In the genomic region with DNA sequence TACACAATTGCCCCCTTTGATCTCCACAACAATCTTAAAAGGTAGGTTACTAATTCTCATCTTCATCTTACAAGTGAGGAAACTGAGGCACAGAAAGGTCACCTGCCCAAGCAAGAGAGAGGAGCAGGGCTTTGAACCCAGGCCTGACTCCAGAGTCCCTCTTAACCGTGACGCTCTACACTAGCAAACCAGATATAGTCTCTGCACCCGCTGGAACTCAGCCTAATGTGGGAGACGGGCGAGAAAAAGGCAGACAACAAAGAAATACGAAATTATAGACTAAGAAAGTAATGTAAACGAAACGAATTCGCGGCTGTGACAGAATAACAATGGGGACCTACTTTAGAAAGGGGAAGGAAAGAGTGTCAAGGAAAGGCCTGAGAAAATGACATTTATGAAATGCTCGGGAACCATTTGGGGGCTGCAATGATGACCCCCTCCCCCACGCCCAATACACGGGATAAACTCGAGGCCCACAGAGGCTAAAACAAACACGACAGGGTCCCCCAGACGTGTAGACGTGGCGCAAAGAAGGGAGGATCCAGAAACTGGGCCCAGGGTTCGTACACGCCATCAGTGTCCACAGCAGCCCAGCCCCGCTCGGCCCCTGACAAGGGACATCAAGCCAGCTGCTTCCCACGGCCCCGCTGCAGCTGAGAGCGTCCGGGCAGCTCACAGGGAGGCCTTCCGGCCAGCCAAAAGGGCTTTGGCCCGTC, we compare ENCODE assay signal across 8 cellular contexts. TPM values are rescaled to one million over a fixed set of nuclear protein-coding genes. Genes with fewer than 3 reads are reported as not detected.
A peak's percentile ranks its signal among the peaks of the same experiment; 100 is the strongest.
DNase-seq lines count a peak whose midpoint lies in the region; ATAC-seq and TF ChIP-seq lines count a peak whose summit lies in the region.

No MANE protein-coding gene starts in this region.

- ATAC-seq in GM19324 (IDR thresholded peaks at IDR 0.05; ENCODE audit: low FRiP score, unreplicated experiment) (peak; percentile 31), HG02973 (IDR thresholded peaks at IDR 0.05; ENCODE audit: unreplicated experiment) (no peak), GM21423 (IDR thresholded peaks at IDR 0.05; ENCODE audit: unreplicated experiment) (no peak)

- no peaks in the 10 kb centered on the region for H3K9me3 ChIP-seq in BLaER1 treated with 17β-estradiol and CSF1 and Interleukin-3, amounts not matched to agents 10 nM and 100 nM (replicated peaks in 1 of 11)

- peak overlapping the region; percentile 83 for H3K27ac Mint-ChIP-seq in glutamatergic neuron (ENCODE audit: unreplicated experiment)
- H3K27ac Mint-ChIP-seq in progenitor cell of endocrine pancreas = peak overlapping the region; percentile 94

- TF ChIP-seq CTCF in glutamatergic neuron (IDR thresholded peaks at IDR 0.05; ENCODE audit: partially characterized antibody, unreplicated experiment) (no peak), progenitor cell of endocrine pancreas (IDR thresholded peaks at IDR 0.05; ENCODE audit: unreplicated experiment) (no peak)

- H3K4me1 Mint-ChIP-seq in glutamatergic neuron (ENCODE audit: low read depth, unreplicated experiment) (peaks cover 13% of the 10 kb centered on the region), progenitor cell of endocrine pancreas (ENCODE audit: low read depth) (peaks cover 29% of the 10 kb centered on the region)

- H3K9me3 Mint-ChIP-seq in glutamatergic neuron (ENCODE audit: unreplicated experiment) (peaks cover 8% of the 10 kb centered on the region), progenitor cell of endocrine pancreas (ENCODE audit: low read depth) (no peaks in the 10 kb centered on the region)

- peak overlapping the region; percentile 84 to 96 (median 91) for H3K27ac ChIP-seq in BLaER1 treated with 17β-estradiol and CSF1 and Interleukin-3, amounts not matched to agents 10 nM and 100 nM

- peaks cover 21 to 54% (median 44%) of the 10 kb centered on the region in 10 experiments for H3K4me1 ChIP-seq in BLaER1 treated with 17β-estradiol and CSF1 and Interleukin-3, amounts not matched to agents 10 nM and 100 nM

- H3K4me3 Mint-ChIP-seq in glutamatergic neuron (ENCODE audit: unreplicated experiment) (peak overlapping the region; percentile 92), progenitor cell of endocrine pancreas (ENCODE audit: low read depth) (peak overlapping the region; percentile 79)

- H4K20me1 ChIP-seq in BLaER1 treated with 17β-estradiol and CSF1 and Interleukin-3, amounts not matched to agents 10 nM and 100 nM = peaks cover 31 to 53% (median 49%) of the 10 kb centered on the region in 11 experiments

- peak overlapping the region; percentile 93 to 97 (median 95) for H3K9ac ChIP-seq in BLaER1 treated with 17β-estradiol and CSF1 and Interleukin-3, amounts not matched to agents 10 nM and 100 nM

- H3K27me3 ChIP-seq in BLaER1 treated with 17β-estradiol and CSF1 and Interleukin-3, amounts not matched to agents 10 nM and 100 nM = no peaks in the 10 kb centered on the region

- H3K4me3 ChIP-seq in BLaER1 treated with 17β-estradiol and CSF1 and Interleukin-3, amounts not matched to agents 10 nM and 100 nM = peak overlapping the region; percentile 89 to 99 (median 96)

- peak overlapping the region; percentile 86 to 98 (median 95) for H3K4me2 ChIP-seq in BLaER1 treated with 17β-estradiol and CSF1 and Interleukin-3, amounts not matched to agents 10 nM and 100 nM

- H3K27me3 Mint-ChIP-seq in glutamatergic neuron (ENCODE audit: unreplicated experiment) (peaks cover 6% of the 10 kb centered on the region), progenitor cell of endocrine pancreas (no peaks in the 10 kb centered on the region)

- peaks cover 6 to 35% (median 24%) of the 10 kb centered on the region in 11 experiments; a peak in 21 of 22 replicates for H3K36me3 ChIP-seq in BLaER1 treated with 17β-estradiol and CSF1 and Interleukin-3, amounts not matched to agents 10 nM and 100 nM

- DNase-seq in HK-2 (ENCODE audit: unreplicated experiment) (peak; percentile 19), glutamatergic neuron (no peak), progenitor cell of endocrine pancreas (ENCODE audit: low spot score, unreplicated experiment) (no peak)
- peak; percentile 22 for DNase-seq in activated CD8-positive, alpha-beta memory T cell treated with anti-CD3 and anti-CD28 coated beads, Interleukin-2, amount 50 U/mL, for 4 hours

- H3K36me3 Mint-ChIP-seq in glutamatergic neuron (ENCODE audit: unreplicated experiment) (no peaks in the 10 kb centered on the region), progenitor cell of endocrine pancreas (ENCODE audit: insufficient read depth) (peaks cover 5% of the 10 kb centered on the region)

RNA-seq across cellular contexts. Expression of gene TRPC4AP, which starts 0.6 kb away (rescaled TPM):
- total RNA-seq in glutamatergic neuron (ENCODE audit: unreplicated experiment) (67.5 TPM), progenitor cell of endocrine pancreas (122 and 123 TPM in 2 replicates)

RNA-seq across cellular contexts. Expression of gene EDEM2, which starts 55.2 kb away (rescaled TPM):
- total RNA-seq in glutamatergic neuron (ENCODE audit: unreplicated experiment) (10.8 TPM), progenitor cell of endocrine pancreas (38.3 and 40.1 TPM in 2 replicates)

Comparison
In these comparisons a context has a peak if more than half of its experiments do, and no peak if none do; other contexts are left out.
1. DNase-seq: peak in HK-2 (single experiment) and activated CD8-positive, alpha-beta memory T cell treated with anti-CD3 and anti-CD28 coated beads, Interleukin-2, amount 50 U/mL, for 4 hours (single experiment); none in glutamatergic neuron (single experiment) and progenitor cell of endocrine pancreas (single experiment).